Comparison of ENCODE assay signal across 9 cellular contexts in the genomic region with DNA sequence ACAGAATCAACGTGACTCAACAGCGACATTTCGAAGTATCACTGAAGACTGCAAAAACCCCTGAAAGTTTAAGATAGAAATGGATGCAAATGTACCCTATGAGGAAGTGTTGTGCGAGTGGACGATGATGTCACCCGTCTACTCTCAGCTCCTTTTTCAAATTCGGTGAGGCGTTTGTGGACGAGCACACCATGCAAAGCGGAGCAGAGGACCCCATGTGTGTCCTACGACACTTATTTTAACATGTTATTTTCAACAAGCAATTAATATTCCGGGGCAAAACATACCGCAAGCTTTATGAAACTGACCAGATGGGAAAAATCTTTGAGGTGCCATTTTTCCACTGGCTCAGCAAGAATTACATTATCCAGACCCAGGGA. TPM values are rescaled to one million over a fixed set of nuclear protein-coding genes. Genes with fewer than 3 reads are reported as not detected.
DNase-seq lines count a peak whose midpoint lies in the region; ATAC-seq and TF ChIP-seq lines count a peak whose summit lies in the region.
"Had no signal": no experiment of that assay in that cellular context is flagged by ENCODE, and none has a peak within 500 bp of the region (broad histone marks: within the 10 kb centered on the region; RNA-seq: fewer than 3 reads in every experiment).

No MANE protein-coding gene starts in this region.

- peak overlapping the region; percentile 70 to 98 (median 94) for H3K27ac ChIP-seq in stomach

- peak overlapping the region; percentile 87 to 99 (median 97) for H3K27ac Mint-ChIP-seq in brain

- H3K4me1 Mint-ChIP-seq in brain, result peaks cover 35% of the 10 kb centered on the region

- no peaks in the 10 kb centered on the region for H3F3A ChIP-seq in Loucy (ENCODE audit: low read depth)

- H3K4me3 Mint-ChIP-seq in brain, result peak overlapping the region; percentile 96 to 100 (median 98)

- no peaks in the 10 kb centered on the region for H3K9me3 ChIP-seq in Loucy (ENCODE audit: insufficient read depth, low read depth, low read length)
- H3K9me3 ChIP-seq in stomach, result no peaks in the 10 kb centered on the region

- H3K9me3 Mint-ChIP-seq in brain, result peaks cover 0 to 17% (median 6%) of the 10 kb centered on the region in 5 experiments

- intact Hi-C loops in stomach (cut with DNase I; ENCODE audit: low total_unique reads), result no loop called here

- no peak for TF ChIP-seq EP300 in stomach (IDR thresholded peaks at IDR 0.05)

- H3K9me2 ChIP-seq in Loucy (replicated peaks; ENCODE audit: low read depth, low read length), result no peaks in the 10 kb centered on the region

- peaks cover 5% of the 10 kb centered on the region for H3K27me3 Mint-ChIP-seq in brain

- H3K4me3 ChIP-seq in Loucy (ENCODE audit: low read length, poor library complexity, severe bottlenecking) (peak overlapping the region; percentile 81), kidney epithelial cell (ENCODE audit: low read depth, low read length) (peak overlapping the region; percentile 83), stomach (peak overlapping the region; percentile 59 to 67 (median 63))

- no peak overlapping the region for H2AFZ ChIP-seq in Loucy (ENCODE audit: low read length)

- H3K4me1 ChIP-seq in Loucy (ENCODE audit: insufficient read depth, low read length, poor library complexity, severe bottlenecking), result peaks cover 11% of the 10 kb centered on the region
- peaks cover 0 to 67% (median 29%) of the 10 kb centered on the region in 4 donors for H3K4me1 ChIP-seq in stomach

- H4K20me1 ChIP-seq in Loucy (ENCODE audit: insufficient read depth, low read length, poor library complexity, severe bottlenecking), result peaks cover 24% of the 10 kb centered on the region

- no peak for TF ChIP-seq CTCF in Loucy (conservative IDR thresholded peaks at IDR 0.05; ENCODE audit: low read length)
- TF ChIP-seq CTCF in brain (conservative IDR thresholded peaks at IDR 0.05), result no peak
- TF ChIP-seq CTCF in kidney epithelial cell (IDR thresholded peaks at IDR 0.05; ENCODE audit: insufficient read depth, low read length, poor library complexity, severe bottlenecking), result no peak
- no peak for TF ChIP-seq CTCF in stomach (IDR thresholded peaks at IDR 0.05)

- no peak for TF ChIP-seq POLR2A in stomach (IDR thresholded peaks at IDR 0.05)

- peaks cover 72% of the 10 kb centered on the region for H3K79me2 ChIP-seq in Loucy (ENCODE audit: insufficient read depth, low read length)

- H3K9ac ChIP-seq in Loucy (ENCODE audit: low read depth, low read length, poor library complexity, severe bottlenecking), result peak overlapping the region; percentile 83

- WGBS in stomach, 5 donors, result 68 to 88% (median 82%) methylated on average over 13 of the region's 13 CpGs

- DNase-seq in kidney epithelial cell (ENCODE audit: low read depth) (no peak), stomach (no peak), NCI-H524 treated with DMSO at 0.1 percent for 48 hours (lab: John Stamatoyannopoulos, UW) (no peak), A172 (ENCODE audit: low spot score) (no peak)
- DNase-seq: NCI-H1436 treated with DMSO at 0.1 percent for 48 hours had no signal

- H3K4me2 ChIP-seq in Loucy (ENCODE audit: low read depth, low read length, poor library complexity, severe bottlenecking), result peak overlapping the region; percentile 60

- H3K36me3 ChIP-seq in Loucy (ENCODE audit: insufficient read depth, low read length) (no peaks in the 10 kb centered on the region), kidney epithelial cell (ENCODE audit: control insufficient read depth, insufficient read depth, low read length) (no peaks in the 10 kb centered on the region), stomach (no peaks in the 10 kb centered on the region)

- H3K27me3 ChIP-seq in Loucy (ENCODE audit: insufficient read depth, low read length, poor library complexity, severe bottlenecking) (no peaks in the 10 kb centered on the region), kidney epithelial cell (ENCODE audit: control insufficient read depth, insufficient read depth, low read length) (no peaks in the 10 kb centered on the region), stomach (peaks cover 0 to 53% (median 22%) of the 10 kb centered on the region in 3 donors)

- H3K36me3 Mint-ChIP-seq in brain, result peaks cover 55% of the 10 kb centered on the region

- no peak for ATAC-seq in HG02885 (IDR thresholded peaks at IDR 0.05; ENCODE audit: poor library complexity, unreplicated experiment)
- no peak for ATAC-seq in GM19397 (IDR thresholded peaks at IDR 0.05; ENCODE audit: unreplicated experiment)

RNA-seq across cellular contexts. Expression of gene PXDN, which starts 2.0 kb away (rescaled TPM):
- polyA plus RNA-seq in brain (ENCODE audit: insufficient read depth, low read depth, low replicate concordance), result 6.9 TPM
- total RNA-seq in kidney epithelial cell, result 287 and 314 TPM in 2 replicates
- total RNA-seq in stomach, result 10 to 100 TPM; 24.9 to 71.6 (median 42.0) TPM
- polyA plus RNA-seq in stomach, result 1 to 10 TPM; 3.3 to 8.0 (median 5.0) TPM
- 98.5 and 124 TPM in 2 replicates for total RNA-seq in A172 (2014; rRNA removed; shearing (Covaris generic))
